In the genomic region with DNA sequence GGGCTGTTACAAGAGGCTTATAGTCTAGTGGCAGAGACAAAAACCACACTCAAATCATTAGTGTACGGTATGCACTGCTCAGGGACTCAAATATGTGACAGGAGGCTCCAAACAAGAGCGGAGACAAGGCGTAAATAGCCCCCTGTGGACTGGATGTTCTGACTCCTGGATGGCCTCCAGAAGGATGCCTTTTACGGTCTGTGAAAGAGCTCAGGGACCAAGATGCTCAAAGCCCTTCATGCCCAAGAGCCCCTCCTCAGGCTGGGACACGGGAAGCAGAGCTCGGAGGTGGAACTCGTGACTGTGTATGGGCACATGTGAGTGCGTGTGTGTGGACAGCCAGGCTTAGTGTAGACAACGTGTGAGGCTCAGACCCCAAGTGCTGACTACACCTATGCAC, we compare ENCODE assay signal across 10 cellular contexts. TPM values are rescaled to one million over a fixed set of nuclear protein-coding genes. Genes with fewer than 3 reads are reported as not detected.
DNase-seq lines count a peak whose midpoint lies in the region; ATAC-seq and TF ChIP-seq lines count a peak whose summit lies in the region.
"Had no signal": no experiment of that assay in that cellular context is flagged by ENCODE, and none has a peak within 500 bp of the region (broad histone marks: within the 10 kb centered on the region; RNA-seq: fewer than 3 reads in every experiment).

No MANE protein-coding gene starts in this region.

- intact Hi-C loops in left lung (cut with DNase I) (no loop called here), thyroid gland (cut with DNase I) (no loop called here)

- H3K4me1 ChIP-seq in adipocyte (ENCODE audit: control insufficient read depth, insufficient read depth, low read length) (peaks cover 50% of the 10 kb centered on the region), left lung (peaks cover 24 to 97% of the 10 kb centered on the region in 2 donors), thyroid gland (peaks cover 6 to 74% of the 10 kb centered on the region in 2 donors)

- no peak for ATAC-seq in left lung
- no peak for ATAC-seq in activated CD4-positive, CD25-positive, alpha-beta regulatory T cell treated with anti-CD3 and anti-CD28 coated beads, Interleukin-2, amount 50 U/mL, for 24 hours
- no peak for ATAC-seq in HG03097 (IDR thresholded peaks at IDR 0.05; ENCODE audit: low FRiP score, unreplicated experiment)

- H3K9me3 Mint-ChIP-seq in activated CD4-positive, alpha-beta T cell treated with anti-CD3 and anti-CD28 coated beads, Interleukin-2, amount 10 ng/mL, durations not matched to agents 7 days and 5 days, result no peaks in the 10 kb centered on the region

- TF ChIP-seq CTCF in left lung (IDR thresholded peaks at IDR 0.05) (no peak), thyroid gland (IDR thresholded peaks at IDR 0.05) (no peak)

- H3K4me1 Mint-ChIP-seq in activated CD4-positive, alpha-beta T cell treated with anti-CD3 and anti-CD28 coated beads, Interleukin-2, amount 10 ng/mL, durations not matched to agents 7 days and 5 days, result peaks cover 47% of the 10 kb centered on the region

- H3K4me3 Mint-ChIP-seq in activated CD4-positive, alpha-beta T cell treated with anti-CD3 and anti-CD28 coated beads, Interleukin-2, amount 10 ng/mL, durations not matched to agents 7 days and 5 days, result no peak overlapping the region

- H3K36me3 ChIP-seq in adipocyte (ENCODE audit: control insufficient read depth, insufficient read depth, low read length, severe bottlenecking) (peaks cover 22% of the 10 kb centered on the region), left lung (peaks cover 0 to 38% of the 10 kb centered on the region in 2 donors), thyroid gland (peaks cover 8 to 9% of the 10 kb centered on the region in 2 donors)

- H3K9me3 ChIP-seq in adipocyte (ENCODE audit: control insufficient read depth, low read length) (no peaks in the 10 kb centered on the region), left lung (no peaks in the 10 kb centered on the region), thyroid gland (no peaks in the 10 kb centered on the region)
- H3K9me3 ChIP-seq: testis had no signal

- H3K36me3 Mint-ChIP-seq in activated CD4-positive, alpha-beta T cell treated with anti-CD3 and anti-CD28 coated beads, Interleukin-2, amount 10 ng/mL, durations not matched to agents 7 days and 5 days (ENCODE audit: low read depth), result peaks cover 2% of the 10 kb centered on the region

- DNase-seq in activated CD4-positive, alpha-beta T cell treated with anti-CD3 and anti-CD28 coated beads, Interleukin-2, amount 10 ng/mL, durations not matched to agents 7 days and 5 days, result no peak
- no peak for DNase-seq in activated CD4-positive, alpha-beta T cell treated with anti-CD3 and anti-CD28 coated beads for 1 hour
- DNase-seq in adipocyte (ENCODE audit: low read depth) (no peak), left lung (no peak), thyroid gland (no peak)
- no peak for DNase-seq in activated CD4-positive, CD25-positive, alpha-beta regulatory T cell (lab: John Stamatoyannopoulos, UW)
- DNase-seq: NCI-H1105, testis had no signal

- peak overlapping the region; percentile 85 to 98 for H3K27ac ChIP-seq in left lung
- peak overlapping the region in 2 of 3 donors; percentile 68 to 86 for H3K27ac ChIP-seq in thyroid gland

- no peak for TF ChIP-seq POLR2A in thyroid gland (IDR thresholded peaks at IDR 0.05)

- POLR2A ChIA-PET in activated CD4-positive, alpha-beta T cell treated with anti-CD3 and anti-CD28 coated beads, Interleukin-2, amount 10 ng/mL, durations not matched to agents 7 days and 5 days (lab: Charles Lee), result no interaction called here

- no peaks in the 10 kb centered on the region for H3K27me3 Mint-ChIP-seq in activated CD4-positive, alpha-beta T cell treated with anti-CD3 and anti-CD28 coated beads, Interleukin-2, amount 10 ng/mL, durations not matched to agents 7 days and 5 days

- CTCF ChIA-PET in activated CD4-positive, alpha-beta T cell treated with anti-CD3 and anti-CD28 coated beads, Interleukin-2, amount 10 ng/mL, durations not matched to agents 7 days and 5 days (lab: Charles Lee), result interaction anchor here (2.0 to 7.0 kb wide), 2 partner anchors 9 to 10 kb away, joined by 7 to 73 read pairs; a partner anchor contains a TSS

- peak overlapping the region; percentile 74 for H3K27ac Mint-ChIP-seq in activated CD4-positive, alpha-beta T cell treated with anti-CD3 and anti-CD28 coated beads, Interleukin-2, amount 10 ng/mL, durations not matched to agents 7 days and 5 days

- H3K4me3 ChIP-seq in adipocyte (ENCODE audit: low read length), result no peak overlapping the region
- no peak overlapping the region for H3K4me3 ChIP-seq in left lung
- H3K4me3 ChIP-seq in thyroid gland (replicated peaks in 1 of 3), result no peak overlapping the region
- H3K4me3 ChIP-seq: testis had no signal

- WGBS in thyroid gland, 2 donors, result 68 to 72% methylated on average over 9 of the region's 9 CpGs

- H3K27me3 ChIP-seq in adipocyte (replicated peaks; ENCODE audit: control insufficient read depth, insufficient read depth, low read length) (no peaks in the 10 kb centered on the region), left lung (no peaks in the 10 kb centered on the region), thyroid gland (no peaks in the 10 kb centered on the region)
- H3K27me3 ChIP-seq: testis had no signal

- peak overlapping the region; percentile 79 for H3K9ac ChIP-seq in adipocyte (ENCODE audit: low read length)

RNA-seq across cellular contexts. Expression of a gene that starts 9.7 kb away (rescaled TPM):
- total RNA-seq in activated CD4-positive, alpha-beta T cell treated with anti-CD3 and anti-CD28 coated beads, Interleukin-2, amount 10 ng/mL, durations not matched to agents 7 days and 5 days, result 10 to 100 TPM; 15.1 to 20.4 TPM
- total RNA-seq in left lung, result 10 to 100 TPM; 31.0 to 55.8 TPM
- 10 to 100 TPM; 19.5 to 27.5 (median 26.2) TPM for total RNA-seq in thyroid gland

RNA-seq across cellular contexts. Expression of a gene that starts 39.6 kb away (rescaled TPM):
- 10 to 100 TPM; 45.6 to 51.6 TPM for total RNA-seq in activated CD4-positive, alpha-beta T cell treated with anti-CD3 and anti-CD28 coated beads, Interleukin-2, amount 10 ng/mL, durations not matched to agents 7 days and 5 days
- total RNA-seq in left lung, result 10 to 100 TPM; 22.5 to 33.6 TPM
- 10 to 100 TPM; 24.7 to 39.3 (median 29.3) TPM for total RNA-seq in thyroid gland
